Comparison of ENCODE assay signal across 8 cellular contexts in the genomic region with DNA sequence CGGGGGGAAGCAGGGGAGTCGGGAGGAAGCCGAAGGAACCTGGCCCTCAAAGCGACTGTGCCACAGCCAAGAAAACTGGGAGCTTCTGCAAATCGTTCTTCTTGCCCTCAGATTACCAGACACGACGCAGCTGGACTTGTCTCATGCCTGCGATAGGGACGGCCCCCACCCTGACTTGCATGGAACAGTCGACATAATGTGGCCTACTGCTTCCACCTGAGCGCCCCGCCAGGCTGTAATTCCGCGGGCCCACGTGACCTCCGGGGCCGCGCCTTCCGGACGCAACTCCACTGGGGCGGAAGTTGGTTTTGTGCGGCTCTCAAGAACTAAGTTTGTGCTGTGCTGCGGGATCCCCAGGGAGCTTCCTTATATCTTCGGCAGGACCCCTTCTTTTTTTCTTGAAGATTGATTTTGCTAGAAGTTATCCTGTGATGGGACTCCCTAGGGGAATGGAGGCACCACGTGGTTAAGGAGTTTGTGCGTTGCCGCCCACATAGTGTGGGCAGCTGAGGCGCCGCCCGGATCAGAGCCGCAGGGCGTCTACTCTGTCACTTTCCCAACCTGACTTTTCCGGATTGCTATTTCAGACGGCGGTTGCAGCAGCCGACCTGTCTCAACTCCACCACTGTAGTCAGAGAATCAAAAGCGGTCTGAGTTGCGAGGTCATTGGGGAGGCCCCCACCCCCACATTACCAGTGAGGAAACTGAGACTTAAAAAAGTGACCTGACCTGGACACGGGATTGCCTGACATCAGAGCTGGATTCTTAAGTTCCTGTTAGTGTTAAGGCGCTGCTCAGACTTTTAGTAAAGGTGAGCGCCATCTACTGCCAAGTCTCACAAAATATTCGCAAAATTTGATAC. TPM values are rescaled to one million over a fixed set of nuclear protein-coding genes. Genes with fewer than 3 reads are reported as not detected.
DNase-seq lines count a peak whose midpoint lies in the region; ATAC-seq and TF ChIP-seq lines count a peak whose summit lies in the region.

No MANE protein-coding gene starts in this region.

- TF ChIP-seq CTCF in KMS-11 (conservative IDR thresholded peaks at IDR 0.05; ENCODE audit: low read depth, low read length) = peak; percentile 57; the same call in 1 of the 2 replicates
- peak; percentile 36 to 63 (median 54) for TF ChIP-seq CTCF in esophagus squamous epithelium (IDR thresholded peaks at IDR 0.05)

- TF ChIP-seq POLR2A in esophagus squamous epithelium (IDR thresholded peaks at IDR 0.05) = peak in 2 of 4 donors; percentile 25 to 55

- H3K9me3 Mint-ChIP-seq in activated T-cell treated with anti-CD3 and anti-CD28 coated beads, Interleukin-2, amount 50 U/mL, for 72 hours = no peaks in the 10 kb centered on the region

- H2AFZ ChIP-seq in KMS-11 (ENCODE audit: low read depth) = peak overlapping the region; percentile 59

- H3K4me1 Mint-ChIP-seq in activated T-cell treated with anti-CD3 and anti-CD28 coated beads, Interleukin-2, amount 50 U/mL, for 72 hours (ENCODE audit: low read depth) = peaks cover 46% of the 10 kb centered on the region

- H3K4me3 Mint-ChIP-seq in activated T-cell treated with anti-CD3 and anti-CD28 coated beads, Interleukin-2, amount 50 U/mL, for 72 hours = peak overlapping the region; percentile 92 to 96

- H3K4me1 ChIP-seq in KMS-11 (ENCODE audit: low read depth, poor library complexity, severe bottlenecking) = peaks cover 17% of the 10 kb centered on the region
- H3K4me1 ChIP-seq in esophagus squamous epithelium = peaks cover 7 to 55% (median 18%) of the 10 kb centered on the region in 3 donors
- peaks cover 18 to 38% of the 10 kb centered on the region in 2 donors for H3K4me1 ChIP-seq in muscle layer of duodenum (ENCODE audit: control insufficient read depth in 1 of 2, insufficient read depth in 2 of 2, low read length in 2 of 2)

- ATAC-seq in GM21786 (IDR thresholded peaks at IDR 0.05; ENCODE audit: unreplicated experiment) = peak; percentile 59
- ATAC-seq in activated T-cell treated with anti-CD3 and anti-CD28 coated beads, Interleukin-2, amount 50 U/mL, for 72 hours (replicated peaks in 1 of 2) = peak; percentile 70 to 72

- peak overlapping the region; percentile 92 for H3K27ac ChIP-seq in KMS-11
- peak overlapping the region; percentile 100 for H3K27ac ChIP-seq in esophagus squamous epithelium
- H3K27ac ChIP-seq in muscle layer of duodenum (ENCODE audit: low read length) = peak overlapping the region; percentile 99

- peak overlapping the region; percentile 90 for H3K9ac ChIP-seq in KMS-11

- H3K27me3 ChIP-seq in KMS-11 (ENCODE audit: insufficient read depth, low read depth) (no peaks in the 10 kb centered on the region), esophagus squamous epithelium (no peaks in the 10 kb centered on the region), muscle layer of duodenum (ENCODE audit: low read depth, low read length) (no peaks in the 10 kb centered on the region)

- H3K9me3 ChIP-seq in esophagus squamous epithelium (no peaks in the 10 kb centered on the region), muscle layer of duodenum (ENCODE audit: control insufficient read depth in 1 of 2, low read length in 2 of 2) (no peaks in the 10 kb centered on the region)

- H3K36me3 ChIP-seq in KMS-11 (ENCODE audit: insufficient read depth) = no peaks in the 10 kb centered on the region
- H3K36me3 ChIP-seq in esophagus squamous epithelium = peaks cover 0 to 15% (median 1%) of the 10 kb centered on the region in 3 donors
- H3K36me3 ChIP-seq in muscle layer of duodenum (ENCODE audit: control insufficient read depth in 1 of 2, insufficient read depth in 2 of 2, low read length in 2 of 2) = peaks cover 2 to 9% of the 10 kb centered on the region in 2 donors

- intact Hi-C loops in esophagus squamous epithelium (cut with DNase I) = loop anchor here (10.0 kb wide), 1 partner anchor 198 kb away; no protein-coding TSS in a partner anchor

- no peaks in the 10 kb centered on the region for H3K27me3 Mint-ChIP-seq in activated T-cell treated with anti-CD3 and anti-CD28 coated beads, Interleukin-2, amount 50 U/mL, for 72 hours (ENCODE audit: low read depth)

- peak; percentile 94 for DNase-seq in DMS79 treated with DMSO at 0.1 percent for 48 hours (lab: John Stamatoyannopoulos, UW)
- peak; percentile 92 to 93 for DNase-seq in activated T-cell treated with anti-CD3 and anti-CD28 coated beads, Interleukin-2, amount 50 U/mL, for 72 hours
- DNase-seq in esophagus squamous epithelium (lab: John Stamatoyannopoulos, UW) = peak; percentile 87
- DNase-seq in stimulated activated CD8-positive, alpha-beta memory T cell treated with anti-CD3 and anti-CD28 coated beads, Interleukin-7, amount 100 ng/mL, for 4 hours (ENCODE audit: low read depth in 2 of 2) = peak; percentile 85 to 90

- H3K4me2 ChIP-seq in KMS-11 = peak overlapping the region; percentile 62

- H3K4me3 ChIP-seq in KMS-11 (IDR thresholded peaks at IDR 0.05; ENCODE audit: insufficient read depth, low read depth, low read length) (no peak overlapping the region), esophagus squamous epithelium (peak overlapping the region; percentile 80 to 97 (median 95)), muscle layer of duodenum (ENCODE audit: low read depth in 1 of 2, low read length in 2 of 2) (peak overlapping the region; percentile 88 to 95)

- H4K20me1 ChIP-seq in KMS-11 (ENCODE audit: insufficient read depth) = peaks cover 9% of the 10 kb centered on the region; the same call in 1 of the 2 replicates

- peaks cover 39% of the 10 kb centered on the region for H3K79me2 ChIP-seq in KMS-11 (ENCODE audit: insufficient read depth, low read depth)

- 1% methylated on average over 31 to 32 of the region's 42 CpGs for WGBS in esophagus squamous epithelium, 2 donors

- H3K27ac Mint-ChIP-seq in activated T-cell treated with anti-CD3 and anti-CD28 coated beads, Interleukin-2, amount 50 U/mL, for 72 hours = peak overlapping the region; percentile 97

- peaks cover 13 to 23% of the 10 kb centered on the region in 2 donors for H3K36me3 Mint-ChIP-seq in activated T-cell treated with anti-CD3 and anti-CD28 coated beads, Interleukin-2, amount 50 U/mL, for 72 hours (ENCODE audit: insufficient read depth in 2 of 2)

TF ChIP-seq in PFSK-1, 5 proteins besides CTCF, POLR2A, EP300 and RAD21:
- TF ChIP-seq POLR2AphosphoS5 (IDR thresholded peaks at IDR 0.05; ENCODE audit: low read depth, low read length) = peak; percentile 72
- peak; percentile 76; the same call in 1 of the 2 replicates for TF ChIP-seq SIN3A (IDR thresholded peaks at IDR 0.05; ENCODE audit: borderline replicate concordance, insufficient read depth, low read length)
- no peak; the same call in 1 of the 2 replicates for TF ChIP-seq TAF1 (IDR thresholded peaks at IDR 0.05; ENCODE audit: borderline replicate concordance, insufficient read depth, low read length)
- peak; percentile 28 for TF ChIP-seq FOXP2 (optimal IDR thresholded peaks at IDR 0.05; ENCODE audit: borderline replicate concordance, extremely low read depth, extremely low read length, insufficient read depth)
- TF ChIP-seq, protein P1, sequence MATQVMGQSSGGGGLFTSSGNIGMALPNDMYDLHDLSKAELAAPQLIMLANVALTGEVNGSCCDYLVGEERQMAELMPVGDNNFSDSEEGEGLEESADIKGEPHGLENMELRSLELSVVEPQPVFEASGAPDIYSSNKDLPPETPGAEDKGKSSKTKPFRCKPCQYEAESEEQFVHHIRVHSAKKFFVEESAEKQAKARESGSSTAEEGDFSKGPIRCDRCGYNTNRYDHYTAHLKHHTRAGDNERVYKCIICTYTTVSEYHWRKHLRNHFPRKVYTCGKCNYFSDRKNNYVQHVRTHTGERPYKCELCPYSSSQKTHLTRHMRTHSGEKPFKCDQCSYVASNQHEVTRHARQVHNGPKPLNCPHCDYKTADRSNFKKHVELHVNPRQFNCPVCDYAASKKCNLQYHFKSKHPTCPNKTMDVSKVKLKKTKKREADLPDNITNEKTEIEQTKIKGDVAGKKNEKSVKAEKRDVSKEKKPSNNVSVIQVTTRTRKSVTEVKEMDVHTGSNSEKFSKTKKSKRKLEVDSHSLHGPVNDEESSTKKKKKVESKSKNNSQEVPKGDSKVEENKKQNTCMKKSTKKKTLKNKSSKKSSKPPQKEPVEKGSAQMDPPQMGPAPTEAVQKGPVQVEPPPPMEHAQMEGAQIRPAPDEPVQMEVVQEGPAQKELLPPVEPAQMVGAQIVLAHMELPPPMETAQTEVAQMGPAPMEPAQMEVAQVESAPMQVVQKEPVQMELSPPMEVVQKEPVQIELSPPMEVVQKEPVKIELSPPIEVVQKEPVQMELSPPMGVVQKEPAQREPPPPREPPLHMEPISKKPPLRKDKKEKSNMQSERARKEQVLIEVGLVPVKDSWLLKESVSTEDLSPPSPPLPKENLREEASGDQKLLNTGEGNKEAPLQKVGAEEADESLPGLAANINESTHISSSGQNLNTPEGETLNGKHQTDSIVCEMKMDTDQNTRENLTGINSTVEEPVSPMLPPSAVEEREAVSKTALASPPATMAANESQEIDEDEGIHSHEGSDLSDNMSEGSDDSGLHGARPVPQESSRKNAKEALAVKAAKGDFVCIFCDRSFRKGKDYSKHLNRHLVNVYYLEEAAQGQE (IDR thresholded peaks at IDR 0.05; ENCODE audit: insufficient read depth in 1 of 2, low read depth in 2 of 2, low read length in 2 of 2) = 0 out of 4 replicates have a peak, but pooled peaks of 1 of the 2 experiments have one; percentile 0
TF ChIP-seq in PFSK-1: peak in this region for 4.

RNA-seq across cellular contexts. Expression of a gene that starts 0.5 kb away (rescaled TPM):
- 434 TPM for polyA plus RNA-seq in PFSK-1 (2012; ENCODE audit: insufficient read length, low read depth)
- 100 to 1,000 TPM; 164 to 215 TPM for total RNA-seq in activated T-cell treated with anti-CD3 and anti-CD28 coated beads, Interleukin-2, amount 50 U/mL, for 72 hours
- total RNA-seq in esophagus squamous epithelium = 100 to 1,000 TPM in 2 of 4 donors, 10 to 100 TPM in 2; 60.8 to 129 (median 97.1) TPM

RNA-seq across cellular contexts. Expression of a gene that starts 57.6 kb away (rescaled TPM):
- polyA plus RNA-seq in PFSK-1 (2012; ENCODE audit: insufficient read length, low read depth) = 1.8 TPM
- under 1 TPM; 0.17 to 0.56 TPM for total RNA-seq in activated T-cell treated with anti-CD3 and anti-CD28 coated beads, Interleukin-2, amount 50 U/mL, for 72 hours
- total RNA-seq in esophagus squamous epithelium = 1 to 10 TPM in 3 of 4 donors, under 1 TPM in 1; 0.35 to 6.1 (median 2.8) TPM

RNA-seq across cellular contexts. Expression of a gene that starts 57.7 kb away (rescaled TPM):
- 15.0 TPM for polyA plus RNA-seq in PFSK-1 (2012; ENCODE audit: insufficient read length, low read depth)
- 1 to 10 TPM; 6.7 to 8.8 TPM for total RNA-seq in activated T-cell treated with anti-CD3 and anti-CD28 coated beads, Interleukin-2, amount 50 U/mL, for 72 hours
- total RNA-seq in esophagus squamous epithelium = 10 to 100 TPM; 10.6 to 28.1 (median 24.0) TPM
